Comparison of ENCODE assay signal across 8 cellular contexts in the genomic region with DNA sequence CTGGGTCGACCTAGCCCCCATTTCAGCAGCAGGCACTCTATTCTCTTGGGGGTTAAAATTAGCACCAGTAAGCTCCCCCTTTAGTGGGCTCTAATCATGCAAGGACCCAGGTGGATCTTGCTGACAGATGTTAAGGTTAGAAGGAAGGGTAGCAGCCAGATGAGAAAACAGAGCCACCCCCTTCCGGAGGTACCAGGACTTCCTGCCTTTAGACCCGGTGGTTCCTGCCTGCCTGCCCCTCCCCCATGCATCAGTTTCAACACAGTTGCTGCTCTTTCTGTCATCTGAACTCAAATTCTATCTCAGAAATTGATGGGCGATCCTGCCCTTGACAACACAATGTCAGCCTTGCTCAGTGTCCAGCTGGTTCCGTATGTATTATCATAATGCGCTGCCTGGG.
DNase-seq lines count a peak whose midpoint lies in the region; ATAC-seq and TF ChIP-seq lines count a peak whose summit lies in the region.

No MANE protein-coding gene starts in this region.

- peaks cover 1% of the 10 kb centered on the region for H3K9me3 Mint-ChIP-seq in memory B cell

- peak; percentile 19 for DNase-seq in activated CD4-positive, alpha-beta T cell treated with anti-CD3 and anti-CD28 coated beads, Interleukin-2, amount 50 U/mL, for 1 hour
- DNase-seq in memory B cell (ENCODE audit: low spot score in 2 of 2) (peak; percentile 63 to 78), NCI-H1417 treated with DMSO at 0.1 percent for 48 hours (lab: John Stamatoyannopoulos, UW) (no peak), SIG-M5 (lab: John Stamatoyannopoulos, UW) (no peak), COLO829 (ENCODE audit: low spot score) (no peak), EL (no peak)

- no peaks in the 10 kb centered on the region for H3K27me3 Mint-ChIP-seq in memory B cell

- TF ChIP-seq POLR2A in GM19193 (IDR thresholded peaks at IDR 0.05; ENCODE audit: extremely low read depth, insufficient read depth, insufficient read length), result peak; percentile 30

- H3K4me3 Mint-ChIP-seq in memory B cell, result peak overlapping the region; percentile 62

- ATAC-seq in HG03095 (IDR thresholded peaks at IDR 0.05; ENCODE audit: unreplicated experiment), result peak; percentile 63
- ATAC-seq in memory B cell (ENCODE audit: low read depth), result peak; percentile 92

- H3K36me3 Mint-ChIP-seq in memory B cell, result peaks cover 20% of the 10 kb centered on the region

- peaks cover 84% of the 10 kb centered on the region for H3K4me1 Mint-ChIP-seq in memory B cell

- peak overlapping the region; percentile 99 for H3K27ac Mint-ChIP-seq in memory B cell

Comparison
In these comparisons a context has a peak if more than half of its experiments do, and no peak if none do; other contexts are left out.
1. DNase-seq: peak in activated CD4-positive, alpha-beta T cell treated with anti-CD3 and anti-CD28 coated beads, Interleukin-2, amount 50 U/mL, for 1 hour (single experiment) and memory B cell (2 of 2); none in NCI-H1417 treated with DMSO at 0.1 percent for 48 hours (single experiment), SIG-M5 (single experiment), COLO829 (single experiment) and EL (single experiment).